ENCODE assay signal across 1 cellular context in the genomic region with DNA sequence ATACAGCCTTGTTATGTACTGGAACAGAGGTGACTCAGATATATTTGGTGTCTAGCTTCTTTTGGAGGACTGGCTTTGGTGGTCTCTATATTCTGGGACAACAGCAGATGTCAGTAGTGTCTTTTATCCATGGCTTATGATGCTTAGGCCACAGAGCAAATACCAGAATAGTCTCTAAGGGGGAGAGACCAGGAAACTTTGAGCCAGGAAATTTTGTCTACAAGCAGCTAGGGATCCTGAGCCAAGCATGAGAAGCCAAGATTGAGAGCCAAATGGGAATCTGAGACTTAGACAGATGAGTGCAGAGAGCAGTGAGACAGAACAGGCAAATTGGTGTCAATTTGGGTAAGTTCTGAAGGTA.
TF ChIP-seq lines count a peak whose summit lies in the region.

No MANE protein-coding gene starts in this region.

TF ChIP-seq in H1, 55 proteins besides CTCF, POLR2A, EP300 and RAD21:
- TF ChIP-seq TBP (IDR thresholded peaks at IDR 0.05; ENCODE audit: low read depth, low read length) (no peak), SIN3A (conservative IDR thresholded peaks at IDR 0.05 in 1 of 2, IDR thresholded peaks at IDR 0.05 in 1 of 2; ENCODE audit: low read depth in 1 of 2, low read length in 2 of 2) (no peak), TEAD4 (IDR thresholded peaks at IDR 0.05; ENCODE audit: low read depth, low read length) (no peak), HDAC6 (IDR thresholded peaks at IDR 0.05; ENCODE audit: low read depth, low read length) (no peak), SIX5 (IDR thresholded peaks at IDR 0.05; ENCODE audit: low read depth, low read length) (no peak), ASH2L (IDR thresholded peaks at IDR 0.05; ENCODE audit: low read length) (no peak), RNF2 (IDR thresholded peaks at IDR 0.05; ENCODE audit: borderline replicate concordance, low read depth, low read length, missing control alignments, poor library complexity, severe bottlenecking) (no peak), PHF8 (conservative IDR thresholded peaks at IDR 0.05; ENCODE audit: low read depth, low read length) (no peak), MAFK (IDR thresholded peaks at IDR 0.05; ENCODE audit: low read depth, low read length) (no peak), CREB1 (IDR thresholded peaks at IDR 0.05) (no peak), JUN (IDR thresholded peaks at IDR 0.05; ENCODE audit: low read depth, low read length) (no peak), HDAC2 (IDR thresholded peaks at IDR 0.05; ENCODE audit: borderline replicate concordance in 1 of 2, low read depth in 2 of 2, low read length in 2 of 2) (no peak), NRF1 (IDR thresholded peaks at IDR 0.05; ENCODE audit: low read depth, low read length) (no peak)
- TF ChIP-seq, protein P1, sequence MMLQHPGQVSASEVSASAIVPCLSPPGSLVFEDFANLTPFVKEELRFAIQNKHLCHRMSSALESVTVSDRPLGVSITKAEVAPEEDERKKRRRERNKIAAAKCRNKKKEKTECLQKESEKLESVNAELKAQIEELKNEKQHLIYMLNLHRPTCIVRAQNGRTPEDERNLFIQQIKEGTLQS (IDR thresholded peaks at IDR 0.05; ENCODE audit: insufficient read depth, low read depth, low read length): no peak
- TF ChIP-seq, protein P2, sequence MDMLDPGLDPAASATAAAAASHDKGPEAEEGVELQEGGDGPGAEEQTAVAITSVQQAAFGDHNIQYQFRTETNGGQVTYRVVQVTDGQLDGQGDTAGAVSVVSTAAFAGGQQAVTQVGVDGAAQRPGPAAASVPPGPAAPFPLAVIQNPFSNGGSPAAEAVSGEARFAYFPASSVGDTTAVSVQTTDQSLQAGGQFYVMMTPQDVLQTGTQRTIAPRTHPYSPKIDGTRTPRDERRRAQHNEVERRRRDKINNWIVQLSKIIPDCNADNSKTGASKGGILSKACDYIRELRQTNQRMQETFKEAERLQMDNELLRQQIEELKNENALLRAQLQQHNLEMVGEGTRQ (IDR thresholded peaks at IDR 0.05; ENCODE audit: low read length): no peak
